ENCODE assay signal across 14 cellular contexts in the genomic region with DNA sequence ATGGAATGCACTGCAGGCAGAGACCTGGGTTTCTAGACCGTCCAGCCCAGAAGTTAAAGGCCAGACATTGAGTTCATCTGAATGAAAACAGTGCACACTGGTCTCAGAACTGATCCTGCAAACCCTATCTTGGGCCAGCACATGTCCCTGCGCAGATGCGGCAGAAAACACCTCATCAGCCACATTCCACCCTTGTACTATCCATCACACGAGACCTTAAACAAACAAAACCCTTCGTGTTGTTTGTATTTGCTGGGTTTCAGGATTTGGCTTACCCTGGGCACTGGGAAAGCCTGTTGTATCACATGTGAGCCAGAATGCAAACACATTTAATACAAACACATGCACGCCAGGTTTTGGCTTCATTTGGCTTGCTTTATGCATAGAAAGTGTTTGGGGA. TPM values are rescaled to one million over a fixed set of nuclear protein-coding genes. Genes with fewer than 3 reads are reported as not detected.
DNase-seq lines count a peak whose midpoint lies in the region; ATAC-seq and TF ChIP-seq lines count a peak whose summit lies in the region.
"Had no signal": no experiment of that assay in that cellular context is flagged by ENCODE, and none has a peak within 500 bp of the region (broad histone marks: within the 10 kb centered on the region; RNA-seq: fewer than 3 reads in every experiment).

No MANE protein-coding gene starts in this region.

- H3K4me3 ChIP-seq in trophoblast cell (ENCODE audit: low read depth, low read length): no peak overlapping the region
- H3K4me3 ChIP-seq in OCI-LY7 (ENCODE audit: low read depth, low read length, poor library complexity, severe bottlenecking): no peak overlapping the region

- H3K79me2 ChIP-seq in trophoblast cell (ENCODE audit: control insufficient read depth, insufficient read depth, low read length, poor library complexity) (peaks cover 1% of the 10 kb centered on the region), OCI-LY7 (ENCODE audit: insufficient read depth, low read depth, low read length) (peaks cover 43% of the 10 kb centered on the region)

- intact Hi-C loops in activated CD4-positive, alpha-beta memory T cell treated with anti-CD3 and anti-CD28 coated beads for 36 hours (cut with micrococcal nuclease): no loop called here
- intact Hi-C loops in OCI-LY7 (cut with micrococcal nuclease; ENCODE audit: unreplicated experiment): no loop called here

- H3K79me1 ChIP-seq in trophoblast cell (ENCODE audit: low read length): peaks cover 32% of the 10 kb centered on the region

- H2BK5ac ChIP-seq in trophoblast cell (ENCODE audit: low read depth, low read length, poor library complexity): peak overlapping the region; percentile 75

- H2AK5ac ChIP-seq in trophoblast cell (ENCODE audit: low read length): no peak overlapping the region

- TF ChIP-seq CTCF in OCI-LY7 (conservative IDR thresholded peaks at IDR 0.05; ENCODE audit: low read length): no peak

- H3K9me2 ChIP-seq in OCI-LY7 (ENCODE audit: insufficient read depth, low read length): no peaks in the 10 kb centered on the region

- H2BK12ac ChIP-seq in trophoblast cell (ENCODE audit: low read length): peak overlapping the region; percentile 4

- H3K36me3 Mint-ChIP-seq in activated CD4-positive, alpha-beta memory T cell treated with anti-CD3 and anti-CD28 coated beads for 36 hours: peaks cover 38% of the 10 kb centered on the region
- peaks cover 82% of the 10 kb centered on the region for H3K36me3 Mint-ChIP-seq in activated CD4-positive, alpha-beta memory T cell treated with anti-CD3 and anti-CD28 coated beads, Interleukin-2, amount 10 ng/mL, durations not matched to agents 7 days and 5 days (ENCODE audit: low read depth)
- H3K36me3 Mint-ChIP-seq in activated naive CD8-positive, alpha-beta T cell treated with anti-CD3 and anti-CD28 coated beads, Interleukin-2, amount 10 ng/mL, durations not matched to agents 7 days and 5 days: peaks cover 47% of the 10 kb centered on the region

- no peaks in the 10 kb centered on the region for H4K20me1 ChIP-seq in OCI-LY7 (ENCODE audit: insufficient read depth, low read length)

- H3K9me3 Mint-ChIP-seq in activated CD4-positive, alpha-beta memory T cell treated with anti-CD3 and anti-CD28 coated beads for 36 hours: no peaks in the 10 kb centered on the region
- no peaks in the 10 kb centered on the region for H3K9me3 Mint-ChIP-seq in activated CD4-positive, alpha-beta memory T cell treated with anti-CD3 and anti-CD28 coated beads, Interleukin-2, amount 10 ng/mL, durations not matched to agents 7 days and 5 days
- no peaks in the 10 kb centered on the region for H3K9me3 Mint-ChIP-seq in activated naive CD8-positive, alpha-beta T cell treated with anti-CD3 and anti-CD28 coated beads, Interleukin-2, amount 10 ng/mL, durations not matched to agents 7 days and 5 days

- H3K9ac ChIP-seq in trophoblast cell (ENCODE audit: low read length): no peak overlapping the region

- peak overlapping the region; percentile 36 for H4K91ac ChIP-seq in trophoblast cell (ENCODE audit: low read depth, low read length)

- H3K23ac ChIP-seq in trophoblast cell (ENCODE audit: low read length): no peak overlapping the region

- BruUV-seq in OCI-LY7 (replicated peaks; lab: Mats Ljungman, UMichigan): no TSS peak

- H3K4me3 Mint-ChIP-seq in activated CD4-positive, alpha-beta memory T cell treated with anti-CD3 and anti-CD28 coated beads for 36 hours: no peak overlapping the region
- H3K4me3 Mint-ChIP-seq in activated CD4-positive, alpha-beta memory T cell treated with anti-CD3 and anti-CD28 coated beads, Interleukin-2, amount 10 ng/mL, durations not matched to agents 7 days and 5 days: no peak overlapping the region
- H3K4me3 Mint-ChIP-seq in activated naive CD8-positive, alpha-beta T cell treated with anti-CD3 and anti-CD28 coated beads, Interleukin-2, amount 10 ng/mL, durations not matched to agents 7 days and 5 days: no peak overlapping the region
- H3K4me3 Mint-ChIP-seq: brain had no signal

- H3K36me3 ChIP-seq in trophoblast cell (ENCODE audit: control insufficient read depth in 1 of 2, insufficient read depth in 2 of 2, low read length in 2 of 2): peaks cover 5 to 11% of the 10 kb centered on the region in 2 experiments
- H3K36me3 ChIP-seq in OCI-LY7 (ENCODE audit: insufficient read depth, low read length): peaks cover 81% of the 10 kb centered on the region

- no peak overlapping the region for H4K8ac ChIP-seq in trophoblast cell (ENCODE audit: low read depth, low read length)

- H3K9me3 ChIP-seq in trophoblast cell (ENCODE audit: insufficient read depth, low read depth, low read length) (no peaks in the 10 kb centered on the region), OCI-LY7 (ENCODE audit: low read length) (no peaks in the 10 kb centered on the region)

- WGBS in trophoblast cell (ENCODE audit: extremely low coverage, insufficient coverage, insufficient read length): no CpG with 5 or more reads among the region's 6 CpGs

- no peak for ATAC-seq in activated naive CD8-positive, alpha-beta T cell treated with anti-CD3 and anti-CD28 coated beads, Interleukin-2, amount 10 ng/mL, durations not matched to agents 7 days and 5 days (ENCODE audit: low read depth)
- ATAC-seq: PC-3 had no signal

- H2BK120ac ChIP-seq in trophoblast cell (ENCODE audit: insufficient read depth, low read length, poor library complexity): peak overlapping the region; percentile 14

- H3K27me3 Mint-ChIP-seq in activated CD4-positive, alpha-beta memory T cell treated with anti-CD3 and anti-CD28 coated beads for 36 hours: no peaks in the 10 kb centered on the region
- H3K27me3 Mint-ChIP-seq in activated CD4-positive, alpha-beta memory T cell treated with anti-CD3 and anti-CD28 coated beads, Interleukin-2, amount 10 ng/mL, durations not matched to agents 7 days and 5 days: no peaks in the 10 kb centered on the region
- no peaks in the 10 kb centered on the region for H3K27me3 Mint-ChIP-seq in activated naive CD8-positive, alpha-beta T cell treated with anti-CD3 and anti-CD28 coated beads, Interleukin-2, amount 10 ng/mL, durations not matched to agents 7 days and 5 days

- H3K4me2 ChIP-seq in trophoblast cell (ENCODE audit: low read length) (no peak overlapping the region), OCI-LY7 (ENCODE audit: low read length) (no peak overlapping the region)

- peaks cover 89% of the 10 kb centered on the region for H3K4me1 Mint-ChIP-seq in activated CD4-positive, alpha-beta memory T cell treated with anti-CD3 and anti-CD28 coated beads for 36 hours (ENCODE audit: low read depth)
- peaks cover 89% of the 10 kb centered on the region for H3K4me1 Mint-ChIP-seq in activated CD4-positive, alpha-beta memory T cell treated with anti-CD3 and anti-CD28 coated beads, Interleukin-2, amount 10 ng/mL, durations not matched to agents 7 days and 5 days
- peaks cover 73% of the 10 kb centered on the region for H3K4me1 Mint-ChIP-seq in activated naive CD8-positive, alpha-beta T cell treated with anti-CD3 and anti-CD28 coated beads, Interleukin-2, amount 10 ng/mL, durations not matched to agents 7 days and 5 days

- CTCF ChIA-PET in activated CD4-positive, alpha-beta memory T cell treated with anti-CD3 and anti-CD28 coated beads for 36 hours (lab: Charles Lee): interaction anchor here (1.8 kb wide), 1 partner anchor 102 kb away, joined by 7 read pairs; no protein-coding TSS in a partner anchor
- CTCF ChIA-PET in activated CD4-positive, alpha-beta memory T cell treated with anti-CD3 and anti-CD28 coated beads, Interleukin-2, amount 10 ng/mL, durations not matched to agents 7 days and 5 days (lab: Charles Lee): interaction anchor here (2.0 kb wide), 1 partner anchor 18 kb away, joined by 5 read pairs; no protein-coding TSS in a partner anchor
- CTCF ChIA-PET in OCI-LY7 (lab: Charles Lee; ENCODE audit: unreplicated experiment): no interaction called here

- peak overlapping the region; percentile 3 for H3K18ac ChIP-seq in trophoblast cell (ENCODE audit: low read length)

- no peak overlapping the region for H4K12ac ChIP-seq in trophoblast cell (ENCODE audit: low read depth, low read length)

- POLR2A ChIA-PET in activated CD4-positive, alpha-beta memory T cell treated with anti-CD3 and anti-CD28 coated beads for 36 hours (lab: Charles Lee): interaction anchor here (7.7 kb wide), 1 partner anchor 11 kb away, joined by 53 read pairs; a partner anchor contains a TSS
- POLR2A ChIA-PET in activated CD4-positive, alpha-beta memory T cell treated with anti-CD3 and anti-CD28 coated beads, Interleukin-2, amount 10 ng/mL, durations not matched to agents 7 days and 5 days (lab: Charles Lee): interaction anchor here (17.5 kb wide), 1 partner anchor 11 kb away, joined by 204 read pairs; a partner anchor contains a TSS
- POLR2A ChIA-PET in activated naive CD8-positive, alpha-beta T cell treated with anti-CD3 and anti-CD28 coated beads, Interleukin-2, amount 10 ng/mL, durations not matched to agents 7 days and 5 days (lab: Charles Lee): no interaction called here
- POLR2A ChIA-PET in OCI-LY7 (lab: Charles Lee): interaction anchor here (0.7 kb wide), 1 partner anchor 18 kb away, joined by 3 read pairs; no protein-coding TSS in a partner anchor

- H3K27ac Mint-ChIP-seq in activated CD4-positive, alpha-beta memory T cell treated with anti-CD3 and anti-CD28 coated beads for 36 hours: peak overlapping the region; percentile 24
- H3K27ac Mint-ChIP-seq in activated CD4-positive, alpha-beta memory T cell treated with anti-CD3 and anti-CD28 coated beads, Interleukin-2, amount 10 ng/mL, durations not matched to agents 7 days and 5 days: no peak overlapping the region
- peak overlapping the region; percentile 21 for H3K27ac Mint-ChIP-seq in activated naive CD8-positive, alpha-beta T cell treated with anti-CD3 and anti-CD28 coated beads, Interleukin-2, amount 10 ng/mL, durations not matched to agents 7 days and 5 days

- H3K4me1 ChIP-seq in trophoblast cell (ENCODE audit: control insufficient read depth in 1 of 2, insufficient read depth in 2 of 2, low read length in 2 of 2) (peaks cover 25 to 45% of the 10 kb centered on the region in 2 experiments), OCI-LY7 (ENCODE audit: insufficient read depth, low read length, poor library complexity, severe bottlenecking) (peaks cover 10% of the 10 kb centered on the region)

- DNase-seq in activated CD4-positive, alpha-beta memory T cell treated with anti-CD3 and anti-CD28 coated beads for 36 hours: no peak
- no peak for DNase-seq in activated CD4-positive, alpha-beta memory T cell treated with anti-CD3 and anti-CD28 coated beads, Interleukin-2, amount 10 ng/mL, durations not matched to agents 7 days and 5 days
- peak; percentile 29 for DNase-seq in NCI-H1092 treated with DMSO at 0.1 percent for 48 hours (lab: John Stamatoyannopoulos, UW)
- DNase-seq in activated naive CD8-positive, alpha-beta T cell treated with anti-CD3 and anti-CD28 coated beads, Interleukin-2, amount 10 ng/mL, durations not matched to agents 7 days and 5 days: no peak
- DNase-seq in trophoblast cell: no peak
- DNase-seq in OCI-LY7 (ENCODE audit: low spot score): no peak
- no peak for DNase-seq in NCI-H1930 (lab: John Stamatoyannopoulos, UW)
- no peak for DNase-seq in germinal center (ENCODE audit: low spot score)
- DNase-seq: DMS79; effector CD4-positive, alpha-beta T cell; NCI-H2171; PC-3; posterior cingulate gyrus had no signal

- H3K27me3 ChIP-seq in trophoblast cell (ENCODE audit: insufficient read depth, low read length): no peaks in the 10 kb centered on the region

- no peak overlapping the region for H3K4ac ChIP-seq in trophoblast cell (ENCODE audit: low read depth, low read length)

- H2AFZ ChIP-seq in trophoblast cell (ENCODE audit: insufficient read depth, low read length, poor library complexity) (no peak overlapping the region), OCI-LY7 (ENCODE audit: low read length) (no peak overlapping the region)

- H3K27ac ChIP-seq in trophoblast cell (ENCODE audit: low read depth, low read length) (peak overlapping the region; percentile 77), OCI-LY7 (ENCODE audit: low read depth, low read length, poor library complexity, severe bottlenecking) (no peak overlapping the region)

- H3K14ac ChIP-seq in trophoblast cell (ENCODE audit: low read length): no peak overlapping the region

RNA-seq across cellular contexts. Expression of a gene that starts 12.5 kb away (rescaled TPM):
- total RNA-seq in activated CD4-positive, alpha-beta memory T cell treated with anti-CD3 and anti-CD28 coated beads for 36 hours: 100 to 1,000 TPM; 170 to 183 TPM
- 100 to 1,000 TPM; 574 to 590 TPM for total RNA-seq in activated CD4-positive, alpha-beta memory T cell treated with anti-CD3 and anti-CD28 coated beads, Interleukin-2, amount 10 ng/mL, durations not matched to agents 7 days and 5 days
- total RNA-seq in activated naive CD8-positive, alpha-beta T cell treated with anti-CD3 and anti-CD28 coated beads, Interleukin-2, amount 10 ng/mL, durations not matched to agents 7 days and 5 days: 100 to 1,000 TPM; 446 to 480 TPM
- 113 and 120 TPM in 2 replicates for polyA plus RNA-seq in trophoblast cell (2013)
- 22.7 and 27.1 TPM in 2 replicates for total RNA-seq in OCI-LY7 (2014; rRNA removed; shearing (Covaris generic))
- total RNA-seq in OCI-LY7 (2022): 183 and 192 TPM in 2 replicates
